ENCODE assay signal across 8 cellular contexts in genomic region chr17:16386126-16386507, GRCh38. TPM values are rescaled to one million over a fixed set of nuclear protein-coding genes. Genes with fewer than 3 reads are reported as not detected.
DNase-seq lines count a peak whose midpoint lies in the region; ATAC-seq and TF ChIP-seq lines count a peak whose summit lies in the region.
"Not testable (repeated sequence)": the region's sequence is repeated elsewhere in the genome, so short reads cannot be mapped to it uniquely, and the experiment has no call there.

No MANE protein-coding gene starts in this region.

- not testable (repeated sequence) for BruUV-seq in Calu3 (replicated peaks; lab: Mats Ljungman, UMichigan)

- ATAC-seq in WTC11; memory B cell (ENCODE audit: low read depth): not testable (repeated sequence)

- TF ChIP-seq POLR2A in esophagus squamous epithelium (IDR thresholded peaks at IDR 0.05); transverse colon (IDR thresholded peaks at IDR 0.05): not testable (repeated sequence)

- not testable (repeated sequence) for TF ChIP-seq CTCF in Calu3 (IDR thresholded peaks at IDR 0.05; ENCODE audit: unreplicated experiment); WTC11 (IDR thresholded peaks at IDR 0.05); astrocyte of the cerebellum (IDR thresholded peaks at IDR 0.05; ENCODE audit: low read depth, low read length, missing control alignments); esophagus squamous epithelium (IDR thresholded peaks at IDR 0.05); retinal pigment epithelial cell (conservative IDR thresholded peaks at IDR 0.05; ENCODE audit: low read depth, low read length); transverse colon (IDR thresholded peaks at IDR 0.05)

- H3K4me1 ChIP-seq in esophagus squamous epithelium (peaks cover 23 to 52% (median 25%) of the 10 kb centered on the region in 3 donors), transverse colon (peaks cover 14 to 51% (median 34%) of the 10 kb centered on the region in 4 donors)

- CTCF ChIA-PET in Calu3 (lab: Charles Lee): interaction anchor here (0.5 to 0.7 kb wide), 2 partner anchors 33 to 41 kb away, joined by 3 read pairs; no protein-coding TSS in a partner anchor
- CTCF ChIA-PET in WTC11 (lab: Charles Lee): interaction anchor here (0.7 to 2.1 kb wide), 3 partner anchors 22 to 95 kb away, joined by 3 to 25 read pairs (median 5); no protein-coding TSS in a partner anchor

- H3K27ac Mint-ChIP-seq in Calu3 (ENCODE audit: unreplicated experiment): not testable (repeated sequence)
- H3K27ac Mint-ChIP-seq in IgD-negative memory B cell (peak overlapping the region in 1 of 3 donors; percentile 78), WTC11 (peak overlapping the region; percentile 100), memory B cell (peak overlapping the region; percentile 35)

- WGBS in esophagus squamous epithelium, 2 donors: 36 to 57% methylated on average over 15 to 18 of the region's 23 CpGs
- WGBS in transverse colon (ENCODE audit: low coverage in 1 of 2), 2 donors: 0 to 50% methylated on average over 3 to 23 of the region's 23 CpGs

- DNase-seq in Calu3; WTC11 (ENCODE audit: low spot score); astrocyte of the cerebellum (ENCODE audit: low read depth); esophagus squamous epithelium (lab: John Stamatoyannopoulos, UW); memory B cell (ENCODE audit: low spot score in 2 of 2); retinal pigment epithelial cell (ENCODE audit: low read depth); transverse colon: not testable (repeated sequence)

- peak overlapping the region; percentile 74 for H3K4me3 Mint-ChIP-seq in Calu3 (ENCODE audit: low read depth, unreplicated experiment)
- H3K4me3 Mint-ChIP-seq in IgD-negative memory B cell: peak overlapping the region; percentile 85 to 95 (median 92)
- peak overlapping the region; percentile 90 for H3K4me3 Mint-ChIP-seq in WTC11
- H3K4me3 Mint-ChIP-seq in memory B cell: peak overlapping the region; percentile 86

- not testable (repeated sequence) for TF ChIP-seq EP300 in transverse colon (IDR thresholded peaks at IDR 0.05; ENCODE audit: low read depth)

- not testable (repeated sequence) for H3K4me1 Mint-ChIP-seq in Calu3 (ENCODE audit: low read depth, unreplicated experiment)
- H3K4me1 Mint-ChIP-seq in IgD-negative memory B cell: peaks cover 29 to 39% (median 35%) of the 10 kb centered on the region in 3 donors
- peaks cover 30% of the 10 kb centered on the region for H3K4me1 Mint-ChIP-seq in WTC11
- H3K4me1 Mint-ChIP-seq in memory B cell: peaks cover 36% of the 10 kb centered on the region

- H3K9me3 Mint-ChIP-seq in Calu3 (ENCODE audit: low read depth, unreplicated experiment); IgD-negative memory B cell; WTC11; memory B cell: not testable (repeated sequence)

- intact Hi-C loops in Calu3 (cut with micrococcal nuclease; ENCODE audit: unreplicated experiment); esophagus squamous epithelium (cut with DNase I): not testable (repeated sequence)
- intact Hi-C loops in transverse colon (cut with DNase I; ENCODE audit: low total_unique reads): loop anchor here (10.0 kb wide), 1 partner anchor 59 kb away; no protein-coding TSS in a partner anchor

- POLR2A ChIA-PET in WTC11 (lab: Charles Lee): interaction anchor here (0.7 kb wide), 1 partner anchor 67 kb away, joined by 3 read pairs; no protein-coding TSS in a partner anchor

- H3K4me3 ChIP-seq in astrocyte of the cerebellum (ENCODE audit: low read depth, low read length): peak overlapping the region; percentile 42
- peak overlapping the region in 3 of 4 donors; percentile 49 to 68 (median 49) for H3K4me3 ChIP-seq in esophagus squamous epithelium
- peak overlapping the region; percentile 51 for H3K4me3 ChIP-seq in retinal pigment epithelial cell (ENCODE audit: low read length)
- peak overlapping the region in 3 of 4 donors; percentile 30 to 66 (median 43) for H3K4me3 ChIP-seq in transverse colon

- H3K27me3 ChIP-seq in esophagus squamous epithelium, transverse colon: not testable (repeated sequence)

- H3K27ac ChIP-seq in esophagus squamous epithelium: peak overlapping the region in 1 of 4 donors; percentile 40
- peak overlapping the region; percentile 66 to 86 (median 70) for H3K27ac ChIP-seq in transverse colon

- peaks cover 4 to 20% (median 10%) of the 10 kb centered on the region in 3 donors for H3K36me3 ChIP-seq in esophagus squamous epithelium
- not testable (repeated sequence) for H3K36me3 ChIP-seq in transverse colon

- peaks cover 36% of the 10 kb centered on the region for H3K36me3 Mint-ChIP-seq in Calu3 (ENCODE audit: insufficient read depth, unreplicated experiment)
- not testable (repeated sequence) for H3K36me3 Mint-ChIP-seq in IgD-negative memory B cell
- peaks cover 28% of the 10 kb centered on the region for H3K36me3 Mint-ChIP-seq in WTC11
- peaks cover 10% of the 10 kb centered on the region for H3K36me3 Mint-ChIP-seq in memory B cell

- not testable (repeated sequence) for H3K27me3 Mint-ChIP-seq in Calu3 (ENCODE audit: unreplicated experiment); IgD-negative memory B cell; WTC11 (ENCODE audit: low read depth); memory B cell

- not testable (repeated sequence) for H3K9me3 ChIP-seq in esophagus squamous epithelium, transverse colon

- in situ Hi-C loops in astrocyte of the cerebellum (cut with HindIII; ENCODE audit: low sequenced_read_pairs): not testable (repeated sequence)
- in situ Hi-C loops in transverse colon (cut with MboI; ENCODE audit: low pct_ligation_motif_present in 1 of 4, low pct_unique_long_range_greater_than_20kb in 1 of 4, low sequenced_read_pairs in 3 of 4): loop anchor here in 2 of 4 donors (10.0 kb wide), 1 partner anchor 49 kb away; no protein-coding TSS in a partner anchor

RNA-seq across cellular contexts. Expression of gene UBB, which starts 5.2 kb away (rescaled TPM):
- total RNA-seq in Calu3 (2022) (973 and 1,004 TPM in 2 replicates), WTC11 (2021) (1,216 to 1,403 TPM (median 1,352 TPM) in 3 replicates), esophagus squamous epithelium (100 to 1,000 TPM; 360 to 590 (median 461) TPM), transverse colon (1,000 to 10,000 TPM in 1 of 4 donors, 100 to 1,000 TPM in 3; 426 to 1,167 (median 805) TPM)
- 2,178 TPM for polyA plus RNA-seq in IgD-negative memory B cell

RNA-seq across cellular contexts. Expression of gene TRPV2, which starts 29.3 kb away (rescaled TPM):
- total RNA-seq in Calu3 (2022) (0.87 and 1.0 TPM in 2 replicates), WTC11 (2021) (3.5 to 4.9 TPM (median 4.3 TPM) in 3 replicates), esophagus squamous epithelium (1 to 10 TPM; 1.7 to 8.4 (median 2.5) TPM), transverse colon (1 to 10 TPM; 2.4 to 8.2 (median 4.4) TPM)
- 73.6 TPM for polyA plus RNA-seq in IgD-negative memory B cell

RNA-seq across cellular contexts. Expression of gene CENPV, which starts 32.8 kb away (rescaled TPM):
- 49.9 and 58.0 TPM in 2 replicates for total RNA-seq in Calu3 (2022)
- 17.3 TPM for polyA plus RNA-seq in IgD-negative memory B cell
- total RNA-seq in WTC11 (2021): 151 to 152 TPM (median 151 TPM) in 3 replicates
- total RNA-seq in esophagus squamous epithelium: 1 to 10 TPM in 3 of 4 donors, under 1 TPM in 1; 0.56 to 5.1 (median 1.5) TPM
- 100 to 1,000 TPM in 1 of 4 donors, 10 to 100 TPM in 3; 27.0 to 156 (median 57.1) TPM for total RNA-seq in transverse colon
